Comparison of ENCODE assay signal across 8 cellular contexts in the genomic region with DNA sequence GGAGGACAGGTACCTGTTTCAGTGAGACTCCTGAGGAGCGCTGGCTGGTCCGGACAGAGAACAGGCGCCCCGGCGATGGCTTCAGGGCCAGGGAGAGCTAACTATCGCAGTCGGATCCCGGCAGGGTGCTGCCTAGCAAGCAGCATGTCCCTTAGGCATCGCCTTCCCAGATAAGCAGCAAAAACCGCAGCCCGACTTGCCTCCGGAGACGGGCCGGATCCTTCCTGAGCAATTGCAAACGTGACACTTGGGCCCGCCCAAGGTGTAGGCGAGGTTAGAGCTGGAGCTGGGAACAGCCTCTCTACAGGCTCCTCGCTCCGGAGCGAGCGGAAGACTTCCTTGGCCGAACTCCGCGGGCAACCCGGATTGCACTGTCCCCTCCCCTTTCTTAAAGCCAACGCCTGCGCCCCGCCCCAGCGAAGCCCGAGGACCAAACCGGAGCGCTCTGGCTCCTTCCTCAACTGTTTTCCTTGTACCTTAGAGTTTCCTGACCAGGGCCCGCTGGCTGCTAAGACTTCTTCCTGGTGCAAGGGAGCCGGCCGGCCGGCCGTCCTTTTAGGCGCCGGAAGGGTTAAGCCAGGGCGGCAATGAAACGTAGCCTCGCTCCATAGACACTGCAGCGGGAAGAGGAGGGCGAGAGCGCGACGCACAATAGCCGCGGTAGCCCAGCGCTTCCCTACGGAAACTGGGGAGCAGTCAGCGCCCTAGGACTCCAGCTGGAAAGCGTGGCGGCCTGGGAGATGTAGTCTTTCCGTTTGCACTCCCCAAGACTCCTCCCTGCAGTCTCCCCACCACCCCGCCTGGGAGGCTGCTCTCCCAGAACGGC. TPM values are rescaled to one million over a fixed set of nuclear protein-coding genes. Genes with fewer than 3 reads are reported as not detected.
DNase-seq lines count a peak whose midpoint lies in the region; ATAC-seq lines count a peak whose summit lies in the region.

A gene with protein sequence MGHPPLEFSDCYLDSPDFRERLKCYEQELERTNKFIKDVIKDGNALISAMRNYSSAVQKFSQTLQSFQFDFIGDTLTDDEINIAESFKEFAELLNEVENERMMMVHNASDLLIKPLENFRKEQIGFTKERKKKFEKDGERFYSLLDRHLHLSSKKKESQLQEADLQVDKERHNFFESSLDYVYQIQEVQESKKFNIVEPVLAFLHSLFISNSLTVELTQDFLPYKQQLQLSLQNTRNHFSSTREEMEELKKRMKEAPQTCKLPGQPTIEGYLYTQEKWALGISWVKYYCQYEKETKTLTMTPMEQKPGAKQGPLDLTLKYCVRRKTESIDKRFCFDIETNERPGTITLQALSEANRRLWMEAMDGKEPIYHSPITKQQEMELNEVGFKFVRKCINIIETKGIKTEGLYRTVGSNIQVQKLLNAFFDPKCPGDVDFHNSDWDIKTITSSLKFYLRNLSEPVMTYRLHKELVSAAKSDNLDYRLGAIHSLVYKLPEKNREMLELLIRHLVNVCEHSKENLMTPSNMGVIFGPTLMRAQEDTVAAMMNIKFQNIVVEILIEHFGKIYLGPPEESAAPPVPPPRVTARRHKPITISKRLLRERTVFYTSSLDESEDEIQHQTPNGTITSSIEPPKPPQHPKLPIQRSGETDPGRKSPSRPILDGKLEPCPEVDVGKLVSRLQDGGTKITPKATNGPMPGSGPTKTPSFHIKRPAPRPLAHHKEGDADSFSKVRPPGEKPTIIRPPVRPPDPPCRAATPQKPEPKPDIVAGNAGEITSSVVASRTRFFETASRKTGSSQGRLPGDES (minus strand): TSS at position 341 of the 826 bp plus-strand sequence. CDS start 475 bp downstream, outside the sequence.

- H3K36me3 Mint-ChIP-seq in dendritic cell treated with granulocyte-macrophage colony-stimulating factor and Interleukin-4, amounts not matched to agents 40 ng/mL and 50 ng/mL, for 4 days (ENCODE audit: low read depth), result peaks cover 14% of the 10 kb centered on the region

- peaks cover 19% of the 10 kb centered on the region for H3K4me1 Mint-ChIP-seq in dendritic cell treated with granulocyte-macrophage colony-stimulating factor and Interleukin-4, amounts not matched to agents 40 ng/mL and 50 ng/mL, for 4 days (ENCODE audit: low read depth)

- H3K27ac Mint-ChIP-seq in dendritic cell treated with granulocyte-macrophage colony-stimulating factor and Interleukin-4, amounts not matched to agents 40 ng/mL and 50 ng/mL, for 4 days, result peak within 1 kb of the TSS; percentile 91

- ATAC-seq in GM21786 (IDR thresholded peaks at IDR 0.05; ENCODE audit: unreplicated experiment), result no peak
- ATAC-seq in HG02623 (IDR thresholded peaks at IDR 0.05; ENCODE audit: unreplicated experiment), result no peak

- DNase-seq in CMK (ENCODE audit: low read depth) (peak; percentile 18), HT-29 (ENCODE audit: low spot score) (peak; percentile 89), SW480 (ENCODE audit: low spot score) (peak; percentile 75), kidney glomerular epithelial cell (lab: John Stamatoyannopoulos, UW) (peak; percentile 47)

- intact Hi-C loops in dendritic cell treated with granulocyte-macrophage colony-stimulating factor and Interleukin-4, amounts not matched to agents 40 ng/mL and 50 ng/mL, for 4 days (cut with micrococcal nuclease), result loop anchor here (5.0 kb wide), 1 partner anchor 64 kb away; the partner anchor contains the start of gene YIPF6

- H3K36me3 ChIP-seq in skeletal muscle tissue (ENCODE audit: control insufficient read depth in 3 of 3, insufficient read depth in 3 of 3, low read length in 3 of 3), result no peaks in the 10 kb centered on the region

- peak within 1 kb of the TSS; percentile 76 for H3K27ac ChIP-seq in skeletal muscle tissue (ENCODE audit: low read depth, low read length)

- peaks cover 8% of the 10 kb centered on the region for H3K27me3 Mint-ChIP-seq in dendritic cell treated with granulocyte-macrophage colony-stimulating factor and Interleukin-4, amounts not matched to agents 40 ng/mL and 50 ng/mL, for 4 days

- peaks cover 0 to 9% (median 7%) of the 10 kb centered on the region in 3 donors for H3K4me1 ChIP-seq in skeletal muscle tissue (ENCODE audit: control insufficient read depth in 3 of 3, insufficient read depth in 3 of 3, low read length in 3 of 3)

- no peaks in the 10 kb centered on the region for H3K9me3 ChIP-seq in skeletal muscle tissue (ENCODE audit: control insufficient read depth in 3 of 3, low read length in 3 of 3)

- H3K9me3 Mint-ChIP-seq in dendritic cell treated with granulocyte-macrophage colony-stimulating factor and Interleukin-4, amounts not matched to agents 40 ng/mL and 50 ng/mL, for 4 days, result no peaks in the 10 kb centered on the region

- peak within 1 kb of the TSS; percentile 78 to 83 (median 80) for H3K4me3 ChIP-seq in skeletal muscle tissue (ENCODE audit: low read length in 3 of 3)

- H3K9ac ChIP-seq in skeletal muscle tissue (ENCODE audit: low read depth in 1 of 3, low read length in 3 of 3), result peak within 1 kb of the TSS; percentile 77 to 84 (median 79)

- H3K4me3 Mint-ChIP-seq in dendritic cell treated with granulocyte-macrophage colony-stimulating factor and Interleukin-4, amounts not matched to agents 40 ng/mL and 50 ng/mL, for 4 days, result peak within 1 kb of the TSS; percentile 90

- H3K27me3 ChIP-seq in skeletal muscle tissue (ENCODE audit: control insufficient read depth in 3 of 3, insufficient read depth in 3 of 3, low read length in 3 of 3), result no peaks in the 10 kb centered on the region

RNA-seq across cellular contexts. Expression of the gene that starts here (rescaled TPM):
- 6.9 and 17.7 TPM in 2 replicates for total RNA-seq in HT-29 (2014; rRNA removed; shearing (Covaris generic))
- 16.7 TPM for total RNA-seq in skeletal muscle tissue

Comparison
In these comparisons a context has a peak if more than half of its experiments do, and no peak if none do; other contexts are left out.
1. DNase-seq: peak in every context shown above with its lines; median percentile 89 in HT-29; 75 in SW480; 47 in kidney glomerular epithelial cell; 18 in CMK.